In genomic region chr2:41869542-41870256, GRCh38 we compare ENCODE assay signal across 8 cellular contexts.
DNase-seq lines count a peak whose midpoint lies in the region; ATAC-seq and TF ChIP-seq lines count a peak whose summit lies in the region.

No MANE protein-coding gene starts in this region.

- ATAC-seq in HG03460 (IDR thresholded peaks at IDR 0.05; ENCODE audit: unreplicated experiment) = no peak

- no peaks in the 10 kb centered on the region for H3K27me3 ChIP-seq in brain microvascular endothelial cell (replicated peaks)

- H3K36me3 ChIP-seq in brain microvascular endothelial cell (replicated peaks) = no peaks in the 10 kb centered on the region

- peak; percentile 70 for DNase-seq in COLO668 (lab: John Stamatoyannopoulos, UW; ENCODE audit: unreplicated experiment)
- DNase-seq in GM20000 (ENCODE audit: low spot score) = peak; percentile 72
- DNase-seq in MV-4-11 (lab: John Stamatoyannopoulos, UW) = peak; percentile 24
- DNase-seq in brain microvascular endothelial cell = peak; percentile 51
- peak; percentile 86 for DNase-seq in iPS-NIHi7 (ENCODE audit: extremely low spot score)
- DNase-seq in stimulated activated CD4-positive, alpha-beta T cell treated with anti-CD3 and anti-CD28 coated beads, Interleukin-15, amount 100 ng/mL, for 24 hours = peak; percentile 76

- no peak overlapping the region for H3K27ac ChIP-seq in VCaP
- H3K27ac ChIP-seq in brain microvascular endothelial cell = no peak overlapping the region

- peak; percentile 95 for TF ChIP-seq CTCF in GM20000 (IDR thresholded peaks at IDR 0.05; ENCODE audit: extremely low read depth, missing control alignments)
- TF ChIP-seq CTCF in VCaP (conservative IDR thresholded peaks at IDR 0.05) = peak; percentile 86
- TF ChIP-seq CTCF in brain microvascular endothelial cell (IDR thresholded peaks at IDR 0.05; ENCODE audit: low read depth, low read length, missing control alignments) = peak; percentile 85

- in situ Hi-C loops in brain microvascular endothelial cell (cut with HindIII; ENCODE audit: low pct_ligation_motif_present, low sequenced_read_pairs) = loop anchor here (25.0 kb wide), 1 partner anchor 218 kb away; no protein-coding TSS in a partner anchor

- no peak overlapping the region for H3K4me3 ChIP-seq in brain microvascular endothelial cell (ENCODE audit: low read depth, low read length)

Comparison
In these comparisons a context has a peak if more than half of its experiments do, and no peak if none do; other contexts are left out.
1. DNase-seq: peak in every context shown above with its lines; median percentile 86 in iPS-NIHi7; 76 in stimulated activated CD4-positive, alpha-beta T cell treated with anti-CD3 and anti-CD28 coated beads, Interleukin-15, amount 100 ng/mL, for 24 hours; 72 in GM20000; 70 in COLO668; 51 in brain microvascular endothelial cell; 24 in MV-4-11.